Comparison of ENCODE assay signal across 19 cellular contexts in the genomic region with DNA sequence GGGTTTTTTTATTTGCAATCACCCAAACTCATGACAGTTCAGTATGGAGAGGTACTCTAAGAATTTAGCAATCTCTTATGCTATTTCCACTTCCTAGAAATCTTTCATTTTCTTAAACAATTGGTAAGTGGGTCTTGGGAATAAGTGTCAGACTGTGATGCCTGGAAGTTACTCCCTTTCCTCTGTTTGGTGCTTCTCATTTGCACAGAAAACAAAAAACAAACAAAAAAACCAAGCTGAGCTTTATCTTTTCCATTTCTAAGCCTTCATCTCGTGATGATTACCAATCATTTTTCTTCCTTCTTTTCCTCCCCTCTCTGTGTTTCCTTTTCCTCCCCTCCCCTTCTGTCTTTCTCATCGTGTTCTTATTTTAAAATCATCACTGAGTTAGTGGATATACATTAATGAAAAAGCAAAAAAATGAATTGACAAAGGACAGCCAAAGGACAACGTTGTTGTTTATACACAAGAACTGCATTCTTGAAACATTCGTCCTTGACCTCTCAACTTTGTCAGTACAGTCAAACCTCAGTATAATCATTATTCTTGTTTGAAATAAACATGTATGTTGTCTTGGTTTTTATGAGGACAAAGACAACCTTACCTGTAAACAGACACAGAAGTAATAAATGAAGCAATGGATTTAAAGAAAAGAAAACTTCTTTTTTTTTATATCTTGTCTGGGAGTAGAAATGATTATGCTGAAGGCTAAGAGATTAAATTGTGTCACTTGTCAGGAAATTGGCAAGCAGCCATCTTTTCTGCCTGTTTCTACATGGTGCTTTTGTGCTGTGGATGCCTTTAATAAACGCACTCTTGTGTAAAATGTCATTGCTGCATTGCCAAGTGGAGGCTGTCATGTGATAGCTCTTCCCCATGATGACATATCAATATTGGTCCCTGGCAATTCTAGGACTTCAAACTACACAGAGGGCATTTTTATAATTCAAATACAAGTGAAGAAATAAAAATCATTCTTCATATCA.
DNase-seq lines count a peak whose midpoint lies in the region; ATAC-seq, FAIRE-seq and TF ChIP-seq lines count a peak whose summit lies in the region.
"Had no signal": no experiment of that assay in that cellular context is flagged by ENCODE, and none has a peak within 500 bp of the region (broad histone marks: within the 10 kb centered on the region; RNA-seq: fewer than 3 reads in every experiment).

No MANE protein-coding gene starts in this region.

- no peak overlapping the region for H3K4me3 ChIP-seq in lower lobe of right lung
- H3K4me3 ChIP-seq: left lung had no signal

- peak; percentile 94 for FAIRE-seq in frontal cortex (lab: Jason Lieb, UNC)
- FAIRE-seq: GM12892 had no signal

- TF ChIP-seq CTCF in lower lobe of right lung (IDR thresholded peaks at IDR 0.05) = no peak

- ATAC-seq in HG03135 (IDR thresholded peaks at IDR 0.05; ENCODE audit: unreplicated experiment) (no peak), lower lobe of right lung (no peak)
- ATAC-seq: activated CD8-positive, alpha-beta T cell treated with anti-CD3 and anti-CD28 coated beads for 36 hours; left lung; stimulated activated naive CD8-positive, alpha-beta T cell treated with anti-CD3 and anti-CD28 coated beads, Interleukin-15, Interleukin-2, amounts not matched to agents 100 U/mL and 50 U/mL, for 24 hours had no signal

- no peaks in the 10 kb centered on the region for H3K4me1 ChIP-seq in lower lobe of right lung
- H3K4me1 ChIP-seq: left lung had no signal

- no peaks in the 10 kb centered on the region for H3K36me3 ChIP-seq in lower lobe of right lung
- H3K36me3 ChIP-seq: left lung had no signal

- no peaks in the 10 kb centered on the region for H3K27me3 ChIP-seq in lower lobe of right lung (ENCODE audit: low read depth)
- H3K27me3 ChIP-seq: left lung had no signal

- intact Hi-C loops in lower lobe of right lung (cut with DNase I) = no loop called here

- in situ Hi-C loops in KBM-7 (cut with MboI; ENCODE audit: low pct_unique_long_range_greater_than_20kb, low sequenced_read_pairs) = no loop called here

- peak; percentile 5 for DNase-seq in DMS 273 (lab: John Stamatoyannopoulos, UW; ENCODE audit: unreplicated experiment)
- no peak for DNase-seq in DMS 273 treated with DMSO at 0.1 percent for 48 hours (lab: John Stamatoyannopoulos, UW)
- peak; percentile 68 for DNase-seq in NCI-H774 (lab: John Stamatoyannopoulos, UW)
- DNase-seq in frontal cortex (ENCODE audit: low spot score in 2 of 2) = peak; percentile 23 to 30
- peak; percentile 96 for DNase-seq in superior temporal gyrus (ENCODE audit: extremely low spot score)
- no peak for DNase-seq in lower lobe of right lung
- DNase-seq in KBM-7 = no peak
- DNase-seq: activated CD8-positive, alpha-beta T cell treated with anti-CD3 and anti-CD28 coated beads for 36 hours; activated naive CD4-positive, alpha-beta T cell treated with anti-CD3 and anti-CD28 coated beads, Interleukin-2, amount 10 ng/mL, durations not matched to agents 7 days and 5 days; DMS79; HCEC 1CT; IMR-90; stimulated activated CD4-positive, alpha-beta T cell treated with anti-CD3 and anti-CD28 coated beads, Interleukin-2, amount 100 ng/mL, for 48 hours; stimulated activated naive CD8-positive, alpha-beta T cell treated with anti-CD3 and anti-CD28 coated beads, Interleukin-15, Interleukin-2, amounts not matched to agents 100 U/mL and 50 U/mL, for 24 hours; T-helper 2 cell had no signal

- no peak overlapping the region for H3K27ac ChIP-seq in lower lobe of right lung
- H3K27ac ChIP-seq: 22Rv1, left lung had no signal

- H3K9me3 ChIP-seq in lower lobe of right lung = no peaks in the 10 kb centered on the region
- H3K9me3 ChIP-seq: left lung had no signal

Comparison
In these comparisons a context has a peak if more than half of its experiments do, and no peak if none do; other contexts are left out.
1. DNase-seq: peak in DMS 273 (single experiment), NCI-H774 (single experiment), frontal cortex (2 of 2) and superior temporal gyrus (single experiment); none in DMS 273 treated with DMSO at 0.1 percent for 48 hours (single experiment), lower lobe of right lung (single experiment) and KBM-7 (single experiment).